17 cellular contexts compared by ENCODE assay signal in the genomic region with DNA sequence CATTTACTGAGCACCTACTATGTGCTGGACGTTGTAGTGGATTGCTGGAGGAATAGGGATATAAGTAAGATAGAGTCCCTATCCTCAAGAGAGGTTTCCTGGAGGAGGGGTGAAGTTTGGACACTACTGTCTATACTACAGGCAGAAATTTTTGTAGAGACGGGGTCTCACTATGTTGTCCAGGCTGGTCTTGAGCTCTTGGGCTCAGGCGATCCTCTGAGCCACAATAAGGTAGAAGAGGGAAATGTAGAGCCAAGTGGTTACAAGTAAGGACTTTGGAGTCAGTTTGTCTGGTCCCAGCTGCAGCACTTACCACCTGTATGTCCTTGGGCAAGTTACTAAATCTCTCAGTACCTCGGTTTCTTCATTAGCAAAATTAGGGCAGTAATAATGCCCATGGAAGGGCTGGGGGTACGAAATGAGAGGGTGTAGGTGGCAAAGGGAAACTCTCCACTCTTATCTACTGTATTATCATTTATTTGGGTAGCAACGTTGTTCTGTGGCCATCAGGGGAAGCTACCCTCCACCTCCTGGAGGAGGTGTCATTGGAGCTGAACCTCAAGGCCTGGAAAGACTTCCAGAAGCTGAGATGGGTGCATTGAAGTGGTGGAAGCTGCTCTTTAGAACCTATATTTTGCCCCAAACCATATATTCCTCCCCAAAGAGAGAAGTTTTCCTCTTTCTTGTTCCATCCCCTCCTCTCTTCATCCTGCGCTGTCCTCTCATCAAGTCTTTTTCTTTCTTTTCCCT. TPM values are rescaled to one million over a fixed set of nuclear protein-coding genes. Genes with fewer than 3 reads are reported as not detected.
DNase-seq lines count a peak whose midpoint lies in the region; ATAC-seq, FAIRE-seq and TF ChIP-seq lines count a peak whose summit lies in the region.
"Had no signal": no experiment of that assay in that cellular context is flagged by ENCODE, and none has a peak within 500 bp of the region (broad histone marks: within the 10 kb centered on the region; RNA-seq: fewer than 3 reads in every experiment).

No MANE protein-coding gene starts in this region.

- H3K4me1 Mint-ChIP-seq in nephron: peaks cover 18% of the 10 kb centered on the region
- H3K4me1 Mint-ChIP-seq: GM23338 had no signal

- H3K36me3 Mint-ChIP-seq in nephron (ENCODE audit: low read depth): no peaks in the 10 kb centered on the region

- H3K9ac ChIP-seq in kidney (ENCODE audit: low read length in 2 of 2): no peak overlapping the region

- peak overlapping the region; percentile 52 to 89 (median 77) for H3K27ac Mint-ChIP-seq in nephron
- H3K27ac Mint-ChIP-seq: GM23338 had no signal

- ATAC-seq in RWPE2 (ENCODE audit: low read depth): no peak
- ATAC-seq in upper lobe of right lung: peak; percentile 11
- ATAC-seq: GM12878, GM23338, HCT116, PC-3 had no signal

- intact Hi-C loops in kidney (cut with DNase I): no loop called here
- intact Hi-C loops in upper lobe of right lung (cut with DNase I): no loop called here
- intact Hi-C loops in posterior cingulate gyrus (cut with DNase I): no loop called here

- no peaks in the 10 kb centered on the region for H3K36me3 ChIP-seq in RWPE2 (ENCODE audit: low read depth)
- H3K36me3 ChIP-seq in kidney (ENCODE audit: control insufficient read depth in 1 of 2, insufficient read depth in 2 of 2, low read length in 2 of 2): no peaks in the 10 kb centered on the region
- H3K36me3 ChIP-seq in upper lobe of right lung: no peaks in the 10 kb centered on the region

- H3K9me3 ChIP-seq in RWPE2 (ENCODE audit: severe bottlenecking) (no peaks in the 10 kb centered on the region), kidney (ENCODE audit: control insufficient read depth in 1 of 2, low read length in 2 of 2) (no peaks in the 10 kb centered on the region), upper lobe of right lung (no peaks in the 10 kb centered on the region)

- H3K27me3 ChIP-seq in RWPE2 (ENCODE audit: insufficient read depth, poor library complexity, severe bottlenecking) (no peaks in the 10 kb centered on the region), upper lobe of right lung (no peaks in the 10 kb centered on the region)

- peak overlapping the region; percentile 54 for H3K27ac ChIP-seq in RWPE2 (ENCODE audit: poor library complexity, severe bottlenecking)
- H3K27ac ChIP-seq in kidney (ENCODE audit: low read depth in 2 of 2, low read length in 2 of 2): peak overlapping the region; percentile 72 to 81
- H3K27ac ChIP-seq in upper lobe of right lung: peak overlapping the region; percentile 74

- peaks cover 12% of the 10 kb centered on the region for H3K27me3 Mint-ChIP-seq in nephron (ENCODE audit: low read depth)

- H3K9me3 Mint-ChIP-seq in nephron: peaks cover 6% of the 10 kb centered on the region

- FAIRE-seq in kidney (lab: Jason Lieb, UNC): no peak
- FAIRE-seq: G401.6, GM12878 had no signal

- no peak overlapping the region for H3K4me3 ChIP-seq in RWPE2 (ENCODE audit: severe bottlenecking)
- H3K4me3 ChIP-seq in kidney (ENCODE audit: low read length in 2 of 2): no peak overlapping the region
- H3K4me3 ChIP-seq in upper lobe of right lung: no peak overlapping the region
- H3K4me3 ChIP-seq: GM12878, GM23338 had no signal

- no peak overlapping the region for H3K4me3 Mint-ChIP-seq in nephron
- H3K4me3 Mint-ChIP-seq: GM23338 had no signal

- DNase-seq in RWPE2 (ENCODE audit: low spot score): no peak
- no peak for DNase-seq in kidney
- no peak for DNase-seq in upper lobe of right lung
- no peak for DNase-seq in T1000 (lab: John Stamatoyannopoulos, UW)
- DNase-seq in T-helper 9 cell: no peak
- DNase-seq in posterior cingulate gyrus: no peak
- DNase-seq: C1 segment of cervical spinal cord, DND-41, NCI-H1417 treated with DMSO at 0.1 percent for 48 hours, NCI-H2029 treated with DMSO at 0.1 percent for 48 hours, NCI-H774, PC-3 had no signal

- TF ChIP-seq CTCF in RWPE2 (IDR thresholded peaks at IDR 0.05; ENCODE audit: poor library complexity, severe bottlenecking) (no peak), kidney (IDR thresholded peaks at IDR 0.05; ENCODE audit: borderline replicate concordance, extremely low read depth, insufficient read depth) (no peak), nephron (IDR thresholded peaks at IDR 0.05; ENCODE audit: unreplicated experiment in 3 of 3) (no peak), upper lobe of right lung (IDR thresholded peaks at IDR 0.05) (no peak)

- peaks cover 28% of the 10 kb centered on the region for H3K4me1 ChIP-seq in RWPE2 (ENCODE audit: insufficient read depth, poor library complexity, severe bottlenecking)
- peaks cover 11 to 14% of the 10 kb centered on the region in 2 donors for H3K4me1 ChIP-seq in kidney (ENCODE audit: control insufficient read depth in 1 of 2, insufficient read depth in 1 of 2, low read depth in 1 of 2, low read length in 2 of 2)
- peaks cover 13% of the 10 kb centered on the region for H3K4me1 ChIP-seq in upper lobe of right lung

RNA-seq across cellular contexts. Expression of gene DHX8, which starts 34.9 kb away (rescaled TPM):
- total RNA-seq in kidney (53.9 TPM), upper lobe of right lung (50.8 TPM)
- 28.7 TPM for polyA plus RNA-seq in kidney (ENCODE audit: insufficient read depth, low read depth, low replicate concordance)

RNA-seq across cellular contexts. Expression of gene ARL4D, which starts 50.1 kb away (rescaled TPM):
- total RNA-seq in kidney (48.8 TPM), upper lobe of right lung (18.5 TPM)
- 81.2 TPM for polyA plus RNA-seq in kidney (ENCODE audit: insufficient read depth, low read depth, low replicate concordance)
